ENCODE assay signal across 8 cellular contexts in the genomic region with DNA sequence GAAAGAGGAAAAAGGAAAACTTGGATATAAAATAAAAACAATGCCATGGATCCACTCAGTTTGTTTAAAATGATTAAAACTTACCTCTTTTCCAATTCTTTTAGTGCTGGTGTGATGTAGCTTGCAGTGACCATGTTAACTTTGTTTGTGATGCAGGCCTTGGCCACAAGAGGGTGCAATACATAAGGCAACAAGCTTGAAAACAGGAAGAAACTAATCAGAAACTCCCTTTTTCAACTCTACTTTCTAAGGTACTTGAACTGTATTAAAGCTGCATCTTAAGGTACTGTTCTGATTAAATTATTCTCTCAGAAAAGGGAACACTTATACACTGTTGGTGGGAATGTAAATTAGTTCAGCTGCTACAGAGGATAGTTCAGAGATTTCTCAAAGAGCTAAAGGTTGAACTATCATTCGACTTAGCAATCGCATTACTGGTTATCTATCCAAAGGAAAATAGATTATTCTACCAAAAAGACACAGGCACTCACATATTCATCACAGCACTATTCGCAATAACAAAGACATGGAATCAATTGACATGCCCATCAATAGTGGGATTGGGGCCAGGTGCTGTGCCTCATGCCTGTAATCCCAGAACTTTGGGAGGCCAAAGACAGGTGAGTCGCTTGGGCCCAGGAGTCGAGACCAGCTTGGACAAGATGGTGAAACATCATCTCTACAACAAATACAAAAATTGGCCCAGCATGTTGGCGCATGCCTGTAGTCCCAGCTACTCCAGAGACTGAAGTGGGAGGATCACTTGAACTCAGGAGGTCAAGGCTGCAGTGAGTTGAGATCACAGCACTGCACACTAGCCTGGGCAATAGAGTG. TPM values are rescaled to one million over a fixed set of nuclear protein-coding genes. Genes with fewer than 3 reads are reported as not detected.
DNase-seq lines count a peak whose midpoint lies in the region; ATAC-seq lines count a peak whose summit lies in the region.

No MANE protein-coding gene starts in this region.

- H3K9me3 ChIP-seq in CD4-positive, alpha-beta memory T cell (ENCODE audit: control insufficient read depth in 1 of 2, low read length in 2 of 2), result no peaks in the 10 kb centered on the region

- H3K4me3 Mint-ChIP-seq in CD4-positive, alpha-beta memory T cell, result no peak overlapping the region
- H3K4me3 Mint-ChIP-seq in effector memory CD8-positive, alpha-beta T cell, result no peak overlapping the region

- no peaks in the 10 kb centered on the region for H3K27me3 Mint-ChIP-seq in CD4-positive, alpha-beta memory T cell
- H3K27me3 Mint-ChIP-seq in effector memory CD8-positive, alpha-beta T cell, result no peaks in the 10 kb centered on the region

- peak overlapping the region in 1 of 7 donors; percentile 22 for H3K27ac Mint-ChIP-seq in CD4-positive, alpha-beta memory T cell
- no peak overlapping the region for H3K27ac Mint-ChIP-seq in effector memory CD8-positive, alpha-beta T cell

- intact Hi-C loops in CD4-positive, alpha-beta memory T cell (cut with micrococcal nuclease), result loop anchor here (5.0 kb wide), 2 partner anchors 434 to 1059 kb away; no protein-coding TSS in a partner anchor

- CTCF ChIA-PET in CD4-positive, alpha-beta memory T cell (lab: Charles Lee; ENCODE audit: partially characterized antibody), result interaction anchor here (1.1 to 2.0 kb wide), 3 partner anchors 10 to 437 kb away, joined by 3 to 5 read pairs (median 3); no protein-coding TSS in a partner anchor

- peaks cover 0 to 3% (median 0%) of the 10 kb centered on the region in 8 donors for H3K9me3 Mint-ChIP-seq in CD4-positive, alpha-beta memory T cell
- H3K9me3 Mint-ChIP-seq in effector memory CD8-positive, alpha-beta T cell, result no peaks in the 10 kb centered on the region

- POLR2A ChIA-PET in CD4-positive, alpha-beta memory T cell (lab: Charles Lee; ENCODE audit: partially characterized antibody), result no interaction called here

- H3K4me1 ChIP-seq in CD4-positive, alpha-beta memory T cell (ENCODE audit: insufficient read depth, low read length), result no peaks in the 10 kb centered on the region

- H3K4me3 ChIP-seq in CD4-positive, alpha-beta memory T cell (ENCODE audit: low read length in 2 of 2), result no peak overlapping the region

- H3K27me3 ChIP-seq in CD4-positive, alpha-beta memory T cell (ENCODE audit: insufficient read depth, low read length), result no peaks in the 10 kb centered on the region

- H3K4me1 Mint-ChIP-seq in CD4-positive, alpha-beta memory T cell, result no peaks in the 10 kb centered on the region
- no peaks in the 10 kb centered on the region for H3K4me1 Mint-ChIP-seq in effector memory CD8-positive, alpha-beta T cell (ENCODE audit: low read depth in 2 of 2)

- peak in 4 of 5 donors; percentile 22 to 34 (median 28) for DNase-seq in CD4-positive, alpha-beta memory T cell
- DNase-seq in NCI-H226, result peak; percentile 47
- peak; percentile 4 to 39 for DNase-seq in activated CD4-positive, alpha-beta T cell treated with anti-CD3 and anti-CD28 coated beads for 4 hours
- peak in 2 of 3 experiments; percentile 2 to 19 for DNase-seq in effector memory CD8-positive, alpha-beta T cell
- peak; percentile 66 for DNase-seq in midbrain (lab: John Stamatoyannopoulos, UW)
- DNase-seq in stimulated activated CD8-positive, alpha-beta memory T cell treated with anti-CD3 and anti-CD28 coated beads, Interleukin-7, amount 100 ng/mL, for 4 hours (ENCODE audit: low read depth in 2 of 2), result peak; percentile 11 to 14

- H3K36me3 Mint-ChIP-seq in CD4-positive, alpha-beta memory T cell, result no peaks in the 10 kb centered on the region
- H3K36me3 Mint-ChIP-seq in effector memory CD8-positive, alpha-beta T cell (ENCODE audit: insufficient read depth), result peaks cover 5% of the 10 kb centered on the region

- H3K36me3 ChIP-seq in CD4-positive, alpha-beta memory T cell (ENCODE audit: insufficient read depth, low read length), result no peaks in the 10 kb centered on the region

- peak; percentile 90 for ATAC-seq in GM19324 (IDR thresholded peaks at IDR 0.05; ENCODE audit: low FRiP score, unreplicated experiment)
- peak; percentile 98 for ATAC-seq in HG03354 (IDR thresholded peaks at IDR 0.05; ENCODE audit: poor library complexity, severe bottlenecking, unreplicated experiment)
- no peak for ATAC-seq in effector memory CD8-positive, alpha-beta T cell (replicated peaks)

- H3K27ac ChIP-seq in CD4-positive, alpha-beta memory T cell (ENCODE audit: low read depth, low read length), result no peak overlapping the region

RNA-seq across cellular contexts. Expression of a gene that starts 50.9 kb away (rescaled TPM):
- total RNA-seq in CD4-positive, alpha-beta memory T cell, result 1 to 10 TPM; 2.6 to 3.0 TPM
- polyA plus RNA-seq in CD4-positive, alpha-beta memory T cell, result under 1 TPM in 1 of 2 donors, not detected in 1; 0.79 TPM

Comparison
In these comparisons a context has a peak if more than half of its experiments do, and no peak if none do; other contexts are left out.
1. DNase-seq: peak in every context shown above with its lines; median percentile 66 in midbrain; 47 in NCI-H226; 28 in CD4-positive, alpha-beta memory T cell; 22 in activated CD4-positive, alpha-beta T cell treated with anti-CD3 and anti-CD28 coated beads for 4 hours; 12 in stimulated activated CD8-positive, alpha-beta memory T cell treated with anti-CD3 and anti-CD28 coated beads, Interleukin-7, amount 100 ng/mL, for 4 hours; 10 in effector memory CD8-positive, alpha-beta T cell.